Comparison of ENCODE assay signal across 15 cellular contexts in the genomic region with DNA sequence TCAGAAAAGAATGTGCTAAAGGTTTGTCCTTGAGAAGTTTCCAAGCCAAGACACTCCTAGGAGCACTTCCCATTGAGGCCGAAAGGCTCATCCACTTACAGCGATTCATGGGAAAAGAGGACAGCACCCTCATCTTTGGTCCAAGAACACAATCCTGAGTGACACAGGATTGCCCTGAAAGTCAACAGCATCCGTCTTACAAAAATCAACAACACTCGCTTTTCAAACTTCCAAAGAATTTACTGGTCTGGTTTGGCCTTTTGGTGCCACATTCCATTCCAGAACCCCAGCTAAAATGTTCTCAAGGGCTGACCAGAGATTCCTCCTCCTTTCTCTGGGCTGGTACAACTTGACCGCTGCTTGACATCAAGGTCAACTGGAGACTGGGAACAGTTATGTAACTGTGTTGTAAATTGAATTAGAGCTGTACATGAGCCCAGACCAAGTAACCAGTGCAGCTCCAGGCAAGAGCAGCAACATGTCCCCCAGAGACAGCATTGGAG.
DNase-seq lines count a peak whose midpoint lies in the region; ATAC-seq and TF ChIP-seq lines count a peak whose summit lies in the region.
"Had no signal": no experiment of that assay in that cellular context is flagged by ENCODE, and none has a peak within 500 bp of the region (broad histone marks: within the 10 kb centered on the region; RNA-seq: fewer than 3 reads in every experiment).

No MANE protein-coding gene starts in this region.

- intact Hi-C loops in thyroid gland (cut with DNase I) (no loop called here), posterior vena cava (cut with DNase I) (no loop called here)

- WGBS in lung, 2 donors: 74 to 90% methylated on average over 5 of the region's 5 CpGs
- WGBS in thyroid gland, 2 donors: 68 to 82% methylated on average over 5 of the region's 5 CpGs

- H3K4me1 ChIP-seq in lung (ENCODE audit: control insufficient read depth in 2 of 2, insufficient read depth in 2 of 2, low read length in 2 of 2) (no peaks in the 10 kb centered on the region), thyroid gland (no peaks in the 10 kb centered on the region)

- H3K36me3 ChIP-seq in lung (ENCODE audit: control insufficient read depth in 2 of 2, insufficient read depth in 2 of 2, low read length in 2 of 2) (no peaks in the 10 kb centered on the region), thyroid gland (no peaks in the 10 kb centered on the region)

- H3K27ac ChIP-seq in lung (ENCODE audit: low read depth in 1 of 2, low read length in 1 of 2): no peak overlapping the region
- peak overlapping the region in 1 of 3 donors; percentile 30 for H3K27ac ChIP-seq in thyroid gland

- TF ChIP-seq POLR2A in thyroid gland (IDR thresholded peaks at IDR 0.05): no peak

- H3K4me3 ChIP-seq in lung (no peak overlapping the region), thyroid gland (replicated peaks in 1 of 3) (no peak overlapping the region)
- H3K4me3 ChIP-seq: K562 had no signal

- H3K9me3 ChIP-seq in lung (ENCODE audit: control insufficient read depth in 2 of 2, insufficient read depth in 1 of 2, low read length in 1 of 2) (no peaks in the 10 kb centered on the region), thyroid gland (no peaks in the 10 kb centered on the region)

- TF ChIP-seq CTCF in lung (IDR thresholded peaks at IDR 0.05; ENCODE audit: control extremely low read depth, extremely low read depth) (no peak), thyroid gland (IDR thresholded peaks at IDR 0.05) (no peak)

- ATAC-seq in lung (ENCODE audit: insufficient read depth, low FRiP score) (peak; percentile 48), GM18519 (IDR thresholded peaks at IDR 0.05; ENCODE audit: low FRiP score, unreplicated experiment) (no peak), GM21737 (IDR thresholded peaks at IDR 0.05; ENCODE audit: unreplicated experiment) (no peak)
- ATAC-seq: K562 had no signal

- peak; percentile 61 for DNase-seq in LHCN-M2 (ENCODE audit: low read depth)
- peak; percentile 67 for DNase-seq in fibroblast of peridontal ligament (ENCODE audit: extremely low read depth)
- DNase-seq in lung (ENCODE audit: low spot score): peak; percentile 31
- DNase-seq in thyroid gland: peak; percentile 9 to 23
- no peak for DNase-seq in posterior vena cava (ENCODE audit: low spot score)
- DNase-seq in iPS-NIHi7 (ENCODE audit: extremely low spot score): no peak
- DNase-seq: activated CD4-positive, alpha-beta T cell treated with anti-CD3 and anti-CD28 coated beads, Interleukin-2, amount 50 U/mL, for 1 hour; CD4-positive, alpha-beta memory T cell; NCI-H146; NCI-H526 treated with DMSO at 0.1 percent for 48 hours; RPMI8226; stimulated activated CD8-positive, alpha-beta memory T cell treated with anti-CD3 and anti-CD28 coated beads, Interleukin-4, amount 100 ng/mL, for 48 hours had no signal

- H3K27me3 ChIP-seq in lung (ENCODE audit: control insufficient read depth, insufficient read depth) (no peaks in the 10 kb centered on the region), thyroid gland (no peaks in the 10 kb centered on the region)

Comparison
In these comparisons a context has a peak if more than half of its experiments do, and no peak if none do; other contexts are left out.
1. DNase-seq: peak in LHCN-M2 (single experiment), fibroblast of peridontal ligament (single experiment), lung (single experiment) and thyroid gland (2 of 2); none in posterior vena cava (single experiment) and iPS-NIHi7 (single experiment).